19 cellular contexts compared by ENCODE assay signal in the genomic region with DNA sequence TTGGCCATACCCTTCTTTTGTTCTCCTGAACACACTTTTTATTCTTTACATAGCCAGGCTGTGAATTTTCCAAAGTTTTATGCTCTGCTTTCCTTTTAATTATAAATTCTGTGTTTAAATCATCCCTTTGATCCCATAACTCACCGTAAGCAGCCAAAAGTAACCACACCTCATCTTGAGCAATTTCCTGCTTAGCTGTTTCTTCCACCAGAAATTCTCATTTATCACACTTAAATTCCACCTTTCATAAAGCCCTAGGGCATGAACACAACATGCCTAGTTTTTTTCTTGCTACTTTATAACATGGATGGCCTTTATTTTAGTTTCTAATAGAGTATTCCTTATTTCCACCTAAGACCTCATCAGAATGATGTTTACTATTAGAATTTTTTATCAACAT.
"Had no signal": no experiment of that assay in that cellular context is flagged by ENCODE, and none has a peak within 500 bp of the region (broad histone marks: within the 10 kb centered on the region; RNA-seq: fewer than 3 reads in every experiment).

No MANE protein-coding gene starts in this region.

- H3K36me3 Mint-ChIP-seq: activated CD4-positive, alpha-beta memory T cell treated with anti-CD3 and anti-CD28 coated beads for 36 hours; activated naive CD8-positive, alpha-beta T cell had no signal

- FAIRE-seq: frontal cortex, kidney had no signal

- H3K27me3 ChIP-seq: heart left ventricle, sigmoid colon, suprapubic skin, upper lobe of right lung had no signal

- H3K4me3 ChIP-seq: heart left ventricle, left ventricle myocardium inferior, sigmoid colon, suprapubic skin, upper lobe of right lung had no signal

- H3K4me3 Mint-ChIP-seq: activated CD4-positive, alpha-beta memory T cell treated with anti-CD3 and anti-CD28 coated beads for 36 hours; activated naive CD8-positive, alpha-beta T cell; nephron progenitor cell had no signal

- DNase-seq: activated CD4-positive, alpha-beta memory T cell treated with anti-CD3 and anti-CD28 coated beads for 36 hours; activated CD4-positive, CD25-positive, alpha-beta regulatory T cell treated with anti-CD3 and anti-CD28 coated beads, Interleukin-2, amount 50 U/mL, for 72 hours; activated gamma-delta T cell; activated T-cell treated with anti-CD3 and anti-CD28 coated beads, Interleukin-2, amount 50 U/mL, for 48 hours; caudate nucleus; cortex of kidney; effector CD8-positive, alpha-beta T cell; kidney; left ventricle myocardium inferior; mesendoderm; nephron progenitor cell; sigmoid colon; stimulated activated naive CD8-positive, alpha-beta T cell treated with anti-CD3 and anti-CD28 coated beads, Interleukin-15, Interleukin-2, amounts not matched to agents 100 U/mL and 50 U/mL, for 24 hours; SW 1271; upper lobe of right lung had no signal

- H3K4me1 Mint-ChIP-seq: nephron progenitor cell had no signal

- H3K36me3 ChIP-seq: heart left ventricle, left ventricle myocardium inferior, sigmoid colon, suprapubic skin, upper lobe of right lung had no signal

- H3K27me3 Mint-ChIP-seq: activated CD4-positive, alpha-beta memory T cell treated with anti-CD3 and anti-CD28 coated beads for 36 hours; activated naive CD8-positive, alpha-beta T cell had no signal

- ATAC-seq: heart left ventricle; stimulated activated naive CD8-positive, alpha-beta T cell treated with anti-CD3 and anti-CD28 coated beads, Interleukin-15, Interleukin-2, amounts not matched to agents 100 U/mL and 50 U/mL, for 24 hours; upper lobe of right lung had no signal

- H3K27ac Mint-ChIP-seq: activated CD4-positive, alpha-beta memory T cell treated with anti-CD3 and anti-CD28 coated beads for 36 hours; activated naive CD8-positive, alpha-beta T cell; nephron progenitor cell had no signal
